26 cellular contexts compared by ENCODE assay signal in genomic region chr14:88310021-88310420, GRCh38. TPM values are rescaled to one million over a fixed set of nuclear protein-coding genes. Genes with fewer than 3 reads are reported as not detected.
DNase-seq lines count a peak whose midpoint lies in the region; ATAC-seq, FAIRE-seq and TF ChIP-seq lines count a peak whose summit lies in the region.
"Had no signal": no experiment of that assay in that cellular context is flagged by ENCODE, and none has a peak within 500 bp of the region (broad histone marks: within the 10 kb centered on the region; RNA-seq: fewer than 3 reads in every experiment).

No MANE protein-coding gene starts in this region.

- intact Hi-C loops in left ventricle myocardium superior (cut with micrococcal nuclease) = no loop called here

- H3K4me1 ChIP-seq in HEK293 (ENCODE audit: control insufficient read depth, insufficient read depth, low read length) (peaks cover 7% of the 10 kb centered on the region), endodermal cell (ENCODE audit: control insufficient read depth, insufficient read depth, low read length) (no peaks in the 10 kb centered on the region), small intestine (ENCODE audit: control insufficient read depth in 2 of 2, insufficient read depth in 1 of 2, low read depth in 1 of 2, low read length in 1 of 2) (no peaks in the 10 kb centered on the region), right atrium auricular region (no peaks in the 10 kb centered on the region)
- H3K4me1 ChIP-seq: A549 had no signal

- no peaks in the 10 kb centered on the region for H3K4me1 Mint-ChIP-seq in endodermal cell
- H3K4me1 Mint-ChIP-seq: CD4-positive, alpha-beta memory T cell had no signal

- peak overlapping the region; percentile 65 for H3K4me2 ChIP-seq in neural cell (ENCODE audit: low read length)
- H3K4me2 ChIP-seq: A549 had no signal

- WGBS in endodermal cell (ENCODE audit: insufficient coverage in 1 of 2, insufficient read length in 1 of 2), 2 experiments = 94% methylated on average over 3 of the region's 4 CpGs; no CpG with 5 or more reads in 1 of the 2 experiments
- 85 to 87% (median 85%) methylated on average over 4 of the region's 4 CpGs for WGBS in small intestine, 3 donors

- TF ChIP-seq EP300 in neural cell (conservative IDR thresholded peaks at IDR 0.05; ENCODE audit: poor library complexity, severe bottlenecking) = no peak

- peaks cover 16% of the 10 kb centered on the region for H3K79me2 ChIP-seq in neural cell (replicated peaks; ENCODE audit: insufficient read depth, low read length)

- H2AFZ ChIP-seq in neural cell (ENCODE audit: low read depth, low read length) = no peak overlapping the region
- H2AFZ ChIP-seq: GM23248 had no signal

- H3K36me3 ChIP-seq in HEK293 (ENCODE audit: control insufficient read depth in 2 of 2, insufficient read depth in 1 of 2, low read length in 2 of 2) (no peaks in the 10 kb centered on the region), endodermal cell (ENCODE audit: control insufficient read depth, insufficient read depth, low read length) (no peaks in the 10 kb centered on the region), neural cell (ENCODE audit: insufficient read depth, low read length) (no peaks in the 10 kb centered on the region), small intestine (ENCODE audit: control insufficient read depth in 2 of 2, insufficient read depth in 2 of 2, low read length in 2 of 2) (no peaks in the 10 kb centered on the region), right atrium auricular region (no peaks in the 10 kb centered on the region)

- peaks cover 7% of the 10 kb centered on the region for H3K9me3 Mint-ChIP-seq in endodermal cell

- no peak overlapping the region for H3K9ac ChIP-seq in endodermal cell (ENCODE audit: extremely low read depth, low read length, poor library complexity, severe bottlenecking)
- H3K9ac ChIP-seq in neural cell (ENCODE audit: low read length) = peak overlapping the region; percentile 48
- H3K9ac ChIP-seq: GM23248 had no signal

- no peak for TF ChIP-seq RAD21 in neural cell (conservative IDR thresholded peaks at IDR 0.05)

- TF ChIP-seq CTCF in HEK293 (tag by site-specific recombination; IDR thresholded peaks at IDR 0.05) (no peak), endodermal cell (conservative IDR thresholded peaks at IDR 0.05) (no peak), neural cell (IDR thresholded peaks at IDR 0.05; ENCODE audit: poor library complexity, severe bottlenecking) (no peak), right atrium auricular region (IDR thresholded peaks at IDR 0.05) (no peak)

- peaks cover 5% of the 10 kb centered on the region for H3F3A ChIP-seq in neural cell (ENCODE audit: insufficient read depth, low read length, poor library complexity, severe bottlenecking)

- CTCF ChIA-PET in HEK293 (lab: Yijun Ruan, JAX) = no interaction called here

- H3K36me3 Mint-ChIP-seq in endodermal cell (ENCODE audit: low read depth) = no peaks in the 10 kb centered on the region
- H3K36me3 Mint-ChIP-seq: CD4-positive, alpha-beta memory T cell had no signal

- no peak for ATAC-seq in HG03139 (IDR thresholded peaks at IDR 0.05; ENCODE audit: unreplicated experiment)
- no peak for ATAC-seq in left ventricle myocardium superior
- ATAC-seq: A549 had no signal

- H3K4me3 ChIP-seq in HEK293 (ENCODE audit: low read depth, low read length) (no peak overlapping the region), endodermal cell (ENCODE audit: low read length) (no peak overlapping the region), neural cell (ENCODE audit: low read length) (peak overlapping the region; percentile 58), small intestine (ENCODE audit: low read depth in 1 of 2, low read length in 2 of 2) (no peak overlapping the region), right atrium auricular region (no peak overlapping the region)
- H3K4me3 ChIP-seq: A549, GM23248 had no signal

- POLR2A ChIA-PET in HEK293 (lab: Yijun Ruan, JAX) = no interaction called here

- no peak overlapping the region for H3K27ac Mint-ChIP-seq in endodermal cell
- H3K27ac Mint-ChIP-seq: CD4-positive, alpha-beta memory T cell had no signal

- DNase-seq in endodermal cell (no peak), small intestine (no peak), left ventricle myocardium superior (no peak), right atrium auricular region (ENCODE audit: low spot score) (no peak)
- no peak for DNase-seq in NK-92 treated with Interleukin-12 subunit alpha and Interleukin-12 subunit beta, amount 100 ng/mL, for 24 hours (lab: John Stamatoyannopoulos, UW)
- DNase-seq: 8988T; ACHN; AML-193; C1 segment of cervical spinal cord; Calu3; CD4-positive, alpha-beta memory T cell; COR-L47; DMS153; DND-41; GM23248; H7; HCEC 1CT had no signal

- H4K20me1 ChIP-seq in neural cell (ENCODE audit: insufficient read depth) = no peaks in the 10 kb centered on the region

- H3K9me3 ChIP-seq in HEK293 (ENCODE audit: control insufficient read depth, insufficient read depth, low read depth, low read length) = no peaks in the 10 kb centered on the region
- peaks cover 8% of the 10 kb centered on the region for H3K9me3 ChIP-seq in endodermal cell (ENCODE audit: control insufficient read depth, low read length)
- H3K9me3 ChIP-seq in neural cell (ENCODE audit: low read length) = peaks cover 6% of the 10 kb centered on the region
- H3K9me3 ChIP-seq in small intestine (ENCODE audit: control insufficient read depth, low read depth) = no peaks in the 10 kb centered on the region
- no peaks in the 10 kb centered on the region for H3K9me3 ChIP-seq in right atrium auricular region
- H3K9me3 ChIP-seq: A549 had no signal

- H3K27me3 ChIP-seq in endodermal cell (ENCODE audit: control insufficient read depth, insufficient read depth, low read length, poor library complexity, severe bottlenecking) (peaks cover 14% of the 10 kb centered on the region), neural cell (ENCODE audit: insufficient read depth, low read depth, low read length) (no peaks in the 10 kb centered on the region), small intestine (ENCODE audit: control insufficient read depth in 2 of 2, insufficient read depth in 2 of 2, low read length in 2 of 2) (no peaks in the 10 kb centered on the region), right atrium auricular region (no peaks in the 10 kb centered on the region)

- H3K27ac ChIP-seq in HEK293 (ENCODE audit: extremely low read depth, low read depth, low read length) (no peak overlapping the region), endodermal cell (ENCODE audit: low read depth, low read length) (peak overlapping the region; percentile 45), neural cell (ENCODE audit: low read length) (peak overlapping the region; percentile 51), small intestine (ENCODE audit: low read depth in 1 of 2, low read length in 1 of 2) (no peak overlapping the region), right atrium auricular region (no peak overlapping the region)
- H3K27ac ChIP-seq: A549, GM23248 had no signal

- H3K4me3 Mint-ChIP-seq in endodermal cell = no peak overlapping the region
- H3K4me3 Mint-ChIP-seq: CD4-positive, alpha-beta memory T cell had no signal

- no peaks in the 10 kb centered on the region for H3K9me2 ChIP-seq in neural cell (ENCODE audit: insufficient read depth, low read length)

- peak; percentile 85 for FAIRE-seq in small intestine (lab: Jason Lieb, UNC)
- FAIRE-seq: A549, G401.6, GM12892, GM19239, H1 had no signal

- H3K27me3 Mint-ChIP-seq in endodermal cell (ENCODE audit: insufficient read depth) = peaks cover 9% of the 10 kb centered on the region

TF ChIP-seq in HEK293, 187 proteins besides CTCF, POLR2A, EP300 and RAD21:
- no peak for TF ChIP-seq BCL11B (tag by site-specific recombination; IDR thresholded peaks at IDR 0.05; ENCODE audit: low read depth)
- TF ChIP-seq ZNF624 (tag by site-specific recombination; IDR thresholded peaks at IDR 0.05) = no peak
- peak; percentile 99 for TF ChIP-seq ZNF211 (tag by site-specific recombination; IDR thresholded peaks at IDR 0.05; ENCODE audit: low read depth)
TF ChIP-seq in HEK293: peak in this region for 1.

TF ChIP-seq in neural cell, 6 proteins besides CTCF, POLR2A, EP300 and RAD21:
- TF ChIP-seq TAF1 (IDR thresholded peaks at IDR 0.05; ENCODE audit: low read depth) (no peak), MXI1 (conservative IDR thresholded peaks at IDR 0.05; ENCODE audit: poor library complexity, severe bottlenecking) (no peak), REST (IDR thresholded peaks at IDR 0.05; ENCODE audit: borderline replicate concordance) (no peak), SMC3 (conservative IDR thresholded peaks at IDR 0.05; ENCODE audit: poor library complexity) (no peak), EZH2 (IDR thresholded peaks at IDR 0.05; ENCODE audit: borderline replicate concordance, insufficient read depth, low read length, poor library complexity, severe bottlenecking) (no peak), POLR2AphosphoS5 (IDR thresholded peaks at IDR 0.05) (no peak)

RNA-seq across cellular contexts. Expression of gene KCNK10, which starts 13.0 kb away (rescaled TPM):
- total RNA-seq in endodermal cell (1 to 10 TPM in 1 of 2 donors, under 1 TPM in 1; 0.24 to 1.8 TPM), left ventricle myocardium superior (not detected), right atrium auricular region (not detected)
- 15.9 TPM for polyA plus RNA-seq in endodermal cell (2013, experiment 1 of 2)
- 11.8 TPM for polyA plus RNA-seq in endodermal cell (2013, experiment 2 of 2)
- polyA plus RNA-seq in neural cell (6.9 and 7.0 TPM in 2 replicates), small intestine (1 to 10 TPM; 1.9 to 2.9 (median 2.2) TPM)
- 24.6 and 31.7 TPM in 2 replicates for polyA minus RNA-seq in neural cell
- total RNA-seq: Calu3; CD4-positive, alpha-beta memory T cell; GM23248 had no signal
- polyA plus RNA-seq: A549; BJ; CD4-positive, alpha-beta memory T cell; GM23248 had no signal

Comparison
In these comparisons a context has a peak if more than half of its experiments do, and no peak if none do; other contexts are left out.
1. H3K27ac ChIP-seq: peak in endodermal cell (single experiment) and neural cell (single experiment); none in HEK293 (single experiment), small intestine (0 of 2) and right atrium auricular region (0 of 2).